In genomic region chr4:87545052-87545451, GRCh38 we compare ENCODE assay signal across 3 cellular contexts.
TF ChIP-seq lines count a peak whose summit lies in the region.

No MANE protein-coding gene starts in this region.

TF ChIP-seq in SK-N-SH, 30 proteins besides CTCF, POLR2A, EP300 and RAD21:
- TF ChIP-seq EZH2phosphoT487 (IDR thresholded peaks at IDR 0.05; ENCODE audit: borderline replicate concordance, low read depth) (no peak), MEF2A (IDR thresholded peaks at IDR 0.05; ENCODE audit: borderline replicate concordance, low read depth) (no peak), ZBTB33 (IDR thresholded peaks at IDR 0.05; ENCODE audit: borderline replicate concordance, low read depth) (no peak), SIN3A (IDR thresholded peaks at IDR 0.05; ENCODE audit: borderline replicate concordance, low read depth, low read length) (no peak), POLR2AphosphoS5 (IDR thresholded peaks at IDR 0.05; ENCODE audit: low read depth, low read length) (no peak)

TF ChIP-seq in SK-N-SH treated with all-trans-retinoic acid at 6 μM for 48 hours, 23 proteins besides CTCF, POLR2A, EP300 and RAD21:
- TF ChIP-seq RARB (CRISPR knock-in tag; IDR thresholded peaks at IDR 0.05) (no peak), ZFP3 (CRISPR knock-in tag; IDR thresholded peaks at IDR 0.05) (no peak), CSDC2 (CRISPR knock-in tag; IDR thresholded peaks at IDR 0.05) (no peak), ZNF565 (CRISPR knock-in tag; conservative IDR thresholded peaks at IDR 0.05; ENCODE audit: low read depth) (no peak), ZC3H10 (CRISPR knock-in tag; IDR thresholded peaks at IDR 0.05) (no peak), ISL1 (CRISPR knock-in tag; IDR thresholded peaks at IDR 0.05) (no peak), CREB5 (CRISPR knock-in tag; IDR thresholded peaks at IDR 0.05; ENCODE audit: low read depth) (no peak)
TF ChIP-seq in SK-N-SH treated with all-trans-retinoic acid at 6 μM for 48 hours: peak in this region for 0.

TF ChIP-seq in H1, 55 proteins besides CTCF, POLR2A, EP300 and RAD21:
- no peak for TF ChIP-seq SUZ12 (IDR thresholded peaks at IDR 0.05; ENCODE audit: low read length)
- TF ChIP-seq TEAD4 (IDR thresholded peaks at IDR 0.05; ENCODE audit: low read depth, low read length): peak; percentile 41
- no peak for TF ChIP-seq CBX8 (IDR thresholded peaks at IDR 0.05; ENCODE audit: borderline replicate concordance, low read depth, low read length)
